Comparison of ENCODE assay signal across 8 cellular contexts in genomic region chr17:61928101-61928436, GRCh38. TPM values are rescaled to one million over a fixed set of nuclear protein-coding genes. Genes with fewer than 3 reads are reported as not detected.
A peak's percentile ranks its signal among the peaks of the same experiment; 100 is the strongest.
DNase-seq lines count a peak whose midpoint lies in the region; ATAC-seq, FAIRE-seq and TF ChIP-seq lines count a peak whose summit lies in the region.

No MANE protein-coding gene starts in this region.

- WGBS in transverse colon (ENCODE audit: low coverage in 1 of 2), 2 donors = 17 to 50% methylated on average over 2 to 4 of the region's 4 CpGs

- H3K27me3 ChIP-seq in transverse colon = no peaks in the 10 kb centered on the region

- H3K4me1 ChIP-seq in kidney (ENCODE audit: control insufficient read depth in 1 of 2, insufficient read depth in 1 of 2, low read depth in 1 of 2, low read length in 2 of 2) (peaks cover 8 to 11% of the 10 kb centered on the region in 2 donors), transverse colon (peaks cover 8 to 19% (median 15%) of the 10 kb centered on the region in 4 donors)

- peak overlapping the region; percentile 48 to 76 for H3K27ac ChIP-seq in kidney (ENCODE audit: low read depth in 2 of 2, low read length in 2 of 2)
- peak overlapping the region; percentile 88 to 95 (median 90) for H3K27ac ChIP-seq in transverse colon

- intact Hi-C loops in activated CD8-positive, alpha-beta T cell treated with anti-CD3 and anti-CD28 coated beads for 36 hours (cut with micrococcal nuclease) = no loop called here
- intact Hi-C loops in kidney (cut with DNase I) (no loop called here), transverse colon (cut with DNase I; ENCODE audit: low total_unique reads) (loop anchor here (2.0 kb wide), 1 partner anchor 137 kb away; the partner anchor contains the start of gene MED13)

- peaks cover 8% of the 10 kb centered on the region for H3K27me3 Mint-ChIP-seq in activated naive CD4-positive, alpha-beta T cell treated with anti-CD3 and anti-CD28 coated beads, Interleukin-2, amount 10 ng/mL, durations not matched to agents 7 days and 5 days
- H3K27me3 Mint-ChIP-seq in activated CD8-positive, alpha-beta T cell treated with anti-CD3 and anti-CD28 coated beads for 36 hours = no peaks in the 10 kb centered on the region

- H3K27ac Mint-ChIP-seq in activated naive CD4-positive, alpha-beta T cell treated with anti-CD3 and anti-CD28 coated beads, Interleukin-2, amount 10 ng/mL, durations not matched to agents 7 days and 5 days = peak overlapping the region; percentile 93
- H3K27ac Mint-ChIP-seq in activated CD8-positive, alpha-beta T cell treated with anti-CD3 and anti-CD28 coated beads for 36 hours = peak overlapping the region; percentile 90

- peak overlapping the region in 1 of 2 donors; percentile 89 for H3K9ac ChIP-seq in kidney (ENCODE audit: low read length in 2 of 2)

- peak overlapping the region; percentile 91 to 97 for H3K4me3 ChIP-seq in kidney (ENCODE audit: low read length in 2 of 2)
- H3K4me3 ChIP-seq in transverse colon = peak overlapping the region; percentile 55 to 91 (median 72)

- POLR2A ChIA-PET in activated CD8-positive, alpha-beta T cell treated with anti-CD3 and anti-CD28 coated beads for 36 hours (lab: Charles Lee) = no interaction called here

- H3K36me3 ChIP-seq in kidney (ENCODE audit: control insufficient read depth in 1 of 2, insufficient read depth in 2 of 2, low read length in 2 of 2) (peaks cover 0 to 12% of the 10 kb centered on the region in 2 donors), transverse colon (no peaks in the 10 kb centered on the region)

- no peaks in the 10 kb centered on the region for H3K9me3 Mint-ChIP-seq in activated naive CD4-positive, alpha-beta T cell treated with anti-CD3 and anti-CD28 coated beads, Interleukin-2, amount 10 ng/mL, durations not matched to agents 7 days and 5 days
- H3K9me3 Mint-ChIP-seq in activated CD8-positive, alpha-beta T cell treated with anti-CD3 and anti-CD28 coated beads for 36 hours = no peaks in the 10 kb centered on the region

- TF ChIP-seq EP300 in transverse colon (IDR thresholded peaks at IDR 0.05; ENCODE audit: low read depth) = no peak

- TF ChIP-seq POLR2A in transverse colon (IDR thresholded peaks at IDR 0.05) = no peak

- H3K9me3 ChIP-seq in kidney (ENCODE audit: control insufficient read depth in 1 of 2, low read length in 2 of 2) (no peaks in the 10 kb centered on the region), transverse colon (no peaks in the 10 kb centered on the region)

- peak overlapping the region; percentile 91 for H3K4me3 Mint-ChIP-seq in activated naive CD4-positive, alpha-beta T cell treated with anti-CD3 and anti-CD28 coated beads, Interleukin-2, amount 10 ng/mL, durations not matched to agents 7 days and 5 days
- H3K4me3 Mint-ChIP-seq in activated CD8-positive, alpha-beta T cell treated with anti-CD3 and anti-CD28 coated beads for 36 hours = peak overlapping the region; percentile 87

- in situ Hi-C loops in transverse colon (cut with MboI; ENCODE audit: low pct_ligation_motif_present in 1 of 4, low pct_unique_long_range_greater_than_20kb in 1 of 4, low sequenced_read_pairs in 3 of 4) = no loop called here

- peaks cover 7% of the 10 kb centered on the region for H3K36me3 Mint-ChIP-seq in activated naive CD4-positive, alpha-beta T cell treated with anti-CD3 and anti-CD28 coated beads, Interleukin-2, amount 10 ng/mL, durations not matched to agents 7 days and 5 days
- peaks cover 15% of the 10 kb centered on the region for H3K36me3 Mint-ChIP-seq in activated CD8-positive, alpha-beta T cell treated with anti-CD3 and anti-CD28 coated beads for 36 hours (ENCODE audit: low read depth)

- FAIRE-seq in kidney (lab: Jason Lieb, UNC) = no peak

- peaks cover 26% of the 10 kb centered on the region for H3K4me1 Mint-ChIP-seq in activated naive CD4-positive, alpha-beta T cell treated with anti-CD3 and anti-CD28 coated beads, Interleukin-2, amount 10 ng/mL, durations not matched to agents 7 days and 5 days
- H3K4me1 Mint-ChIP-seq in activated CD8-positive, alpha-beta T cell treated with anti-CD3 and anti-CD28 coated beads for 36 hours (ENCODE audit: low read depth) = peaks cover 20% of the 10 kb centered on the region

- ATAC-seq in activated CD8-positive, alpha-beta T cell treated with anti-CD3 and anti-CD28 coated beads for 36 hours = no peak
- ATAC-seq in HG03097 (IDR thresholded peaks at IDR 0.05; ENCODE audit: low FRiP score, unreplicated experiment) = no peak

- CTCF ChIA-PET in activated naive CD4-positive, alpha-beta T cell treated with anti-CD3 and anti-CD28 coated beads, Interleukin-2, amount 10 ng/mL, durations not matched to agents 7 days and 5 days (lab: Charles Lee) = no interaction called here
- CTCF ChIA-PET in activated CD8-positive, alpha-beta T cell treated with anti-CD3 and anti-CD28 coated beads for 36 hours (lab: Charles Lee) = no interaction called here

- no peak for TF ChIP-seq CTCF in activated CD8-positive, alpha-beta T cell treated with anti-CD3 and anti-CD28 coated beads for 36 hours (IDR thresholded peaks at IDR 0.05)
- TF ChIP-seq CTCF in kidney (IDR thresholded peaks at IDR 0.05; ENCODE audit: borderline replicate concordance, extremely low read depth, insufficient read depth) = no peak
- no peak for TF ChIP-seq CTCF in transverse colon (IDR thresholded peaks at IDR 0.05)

- DNase-seq in activated naive CD4-positive, alpha-beta T cell treated with anti-CD3 and anti-CD28 coated beads, Interleukin-2, amount 10 ng/mL, durations not matched to agents 7 days and 5 days = no peak
- no peak for DNase-seq in activated naive CD4-positive, alpha-beta T cell treated with Interleukin-2 at 50 U/mL for 16 hours
- DNase-seq in activated CD8-positive, alpha-beta T cell treated with anti-CD3 and anti-CD28 coated beads for 36 hours = no peak
- DNase-seq in kidney (no peak), transverse colon (no peak), DMS79 (lab: John Stamatoyannopoulos, UW) (no peak), pons (ENCODE audit: low spot score) (no peak)

RNA-seq across cellular contexts. Expression of gene INTS2, which starts 0.3 kb away (rescaled TPM):
- total RNA-seq in activated CD8-positive, alpha-beta T cell treated with anti-CD3 and anti-CD28 coated beads for 36 hours = 10 to 100 TPM; 30.7 to 33.5 TPM
- total RNA-seq in kidney (13.4 TPM), transverse colon (10 to 100 TPM in 1 of 4 donors, 1 to 10 TPM in 3; 1.9 to 17.7 (median 7.9) TPM)
- 2.2 TPM for polyA plus RNA-seq in kidney (ENCODE audit: insufficient read depth, low read depth, low replicate concordance)
